ENCODE assay signal across 33 cellular contexts in the genomic region with DNA sequence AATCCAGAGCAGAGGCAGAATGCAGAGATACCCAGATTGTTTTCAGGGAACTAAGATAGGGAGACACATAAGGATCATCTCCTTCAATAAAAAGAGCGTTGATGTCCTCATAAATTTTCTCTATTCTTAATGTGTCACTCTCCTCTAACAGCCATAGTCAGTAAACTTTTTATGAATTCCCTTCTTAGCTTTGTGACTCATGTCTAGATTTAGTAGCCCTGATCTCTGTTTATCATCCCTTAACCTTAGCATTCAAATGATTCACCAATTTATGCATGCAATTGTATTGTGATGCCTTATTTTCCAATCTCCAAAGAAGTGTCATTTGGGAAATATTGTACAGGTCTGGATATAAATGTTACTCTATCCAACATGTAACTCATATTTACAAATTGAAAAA.
"Had no signal": no experiment of that assay in that cellular context is flagged by ENCODE, and none has a peak within 500 bp of the region (broad histone marks: within the 10 kb centered on the region; RNA-seq: fewer than 3 reads in every experiment).

No MANE protein-coding gene starts in this region.

- DNase-seq: activated CD4-positive, alpha-beta T cell treated with anti-CD3 and anti-CD28 coated beads for 1 hour; activated CD4-positive, alpha-beta T cell treated with anti-CD3 and anti-CD28 coated beads for 48 hours; activated CD4-positive, alpha-beta T cell treated with anti-CD3 and anti-CD28 coated beads, Interleukin-2, amount 50 U/mL, for 4 hours; activated CD4-positive, CD25-positive, alpha-beta regulatory T cell; activated CD8-positive, alpha-beta T cell treated with anti-CD3 and anti-CD28 coated beads, Interleukin-2, amount 10 ng/mL, durations not matched to agents 7 days and 5 days; activated gamma-delta T cell; activated naive CD4-positive, alpha-beta T cell treated with Interleukin-2 at 50 U/mL for 16 hours; activated naive CD8-positive, alpha-beta T cell treated with anti-CD3 and anti-CD28 coated beads, Interleukin-2, amount 50 U/mL, for 24 hours; activated T-cell treated with anti-CD3 and anti-CD28 coated beads, Interleukin-2, amount 50 U/mL, for 24 hours; anterior cingulate cortex; central memory CD4-positive, alpha-beta T cell; Karpas-422; MG63; NCI-H1048; NCI-H1105 treated with DMSO at 0.1 percent for 48 hours; NCI-H1436; NCI-H1694; NCI-H1930; NCI-H2107; NCI-H2171; NCI-H510A; NCI-H526; NCI-H748 treated with DMSO at 0.1 percent for 48 hours; NK-92 treated with Interleukin-12 subunit alpha and Interleukin-12 subunit beta, amount 100 ng/mL, for 24 hours; PC-9; SIG-M5; T1000; WERI-Rb-1 had no signal

- H3K4me2 ChIP-seq: PC-9 had no signal

- H3K36me3 Mint-ChIP-seq: activated naive CD8-positive, alpha-beta T cell had no signal

- H3K27me3 ChIP-seq: MG63 had no signal

- H3K4me1 Mint-ChIP-seq: activated naive CD8-positive, alpha-beta T cell treated with anti-CD3 and anti-CD28 coated beads, Interleukin-2, amount 50 U/mL, for 24 hours; brain had no signal

- H3K27me3 Mint-ChIP-seq: activated naive CD8-positive, alpha-beta T cell; activated naive CD8-positive, alpha-beta T cell treated with anti-CD3 and anti-CD28 coated beads, Interleukin-2, amount 50 U/mL, for 24 hours; activated T-cell treated with anti-CD3 and anti-CD28 coated beads, Interleukin-2, amount 50 U/mL, for 24 hours had no signal

- H3K27ac Mint-ChIP-seq: activated CD8-positive, alpha-beta T cell treated with anti-CD3 and anti-CD28 coated beads, Interleukin-2, amount 10 ng/mL, durations not matched to agents 7 days and 5 days; activated naive CD8-positive, alpha-beta T cell; activated naive CD8-positive, alpha-beta T cell treated with anti-CD3 and anti-CD28 coated beads, Interleukin-2, amount 50 U/mL, for 24 hours; activated T-cell treated with anti-CD3 and anti-CD28 coated beads, Interleukin-2, amount 50 U/mL, for 24 hours; activated T-helper 2 cell treated with anti-CD3 and anti-CD28 coated beads, Interferon-gamma antibody, Interleukin-2, Interleukin-4, amounts not matched to agents 10 μg/mL and 5 μg/mL and 100 μg/mL, durations not matched to agents 14 hours and 24 hours and 36 hours; brain had no signal

- H3K4me3 ChIP-seq: MG63, PC-9 had no signal

- H3K36me3 ChIP-seq: MG63, WERI-Rb-1 had no signal

- H3K27ac ChIP-seq: PC-9, RWPE1, WERI-Rb-1 had no signal

- H3K9me3 ChIP-seq: MG63 had no signal

- ATAC-seq: activated CD8-positive, alpha-beta T cell treated with anti-CD3 and anti-CD28 coated beads, Interleukin-2, amount 10 ng/mL, durations not matched to agents 7 days and 5 days; activated naive CD8-positive, alpha-beta T cell treated with anti-CD3 and anti-CD28 coated beads, Interleukin-2, amount 50 U/mL, for 24 hours; Right ventricle myocardium inferior had no signal

- H3K4me3 Mint-ChIP-seq: activated CD8-positive, alpha-beta T cell treated with anti-CD3 and anti-CD28 coated beads, Interleukin-2, amount 10 ng/mL, durations not matched to agents 7 days and 5 days; activated naive CD8-positive, alpha-beta T cell; activated naive CD8-positive, alpha-beta T cell treated with anti-CD3 and anti-CD28 coated beads, Interleukin-2, amount 50 U/mL, for 24 hours; activated T-cell treated with anti-CD3 and anti-CD28 coated beads, Interleukin-2, amount 50 U/mL, for 24 hours; brain had no signal

- H2AFZ ChIP-seq: PC-9 had no signal
